ENCODE assay signal across 16 cellular contexts in genomic region chr14:101458536-101459391, GRCh38.
A peak's percentile ranks its signal among the peaks of the same experiment; 100 is the strongest.
DNase-seq lines count a peak whose midpoint lies in the region; ATAC-seq, FAIRE-seq and TF ChIP-seq lines count a peak whose summit lies in the region.
"Had no signal": no experiment of that assay in that cellular context is flagged by ENCODE, and none has a peak within 500 bp of the region (broad histone marks: within the 10 kb centered on the region; RNA-seq: fewer than 3 reads in every experiment).

No MANE protein-coding gene starts in this region.

- H3K36me3 ChIP-seq in endothelial cell of umbilical vein (ENCODE audit: control insufficient read depth in 2 of 2, extremely low read depth in 1 of 2, insufficient read depth in 2 of 2, low read length in 2 of 2) (no peaks in the 10 kb centered on the region), urinary bladder (ENCODE audit: insufficient read depth) (no peaks in the 10 kb centered on the region), gastrocnemius medialis (no peaks in the 10 kb centered on the region)
- H3K36me3 ChIP-seq: ascending aorta, left lung had no signal

- H3K27me3 ChIP-seq in right cardiac atrium (ENCODE audit: control insufficient read depth, insufficient read depth), result no peaks in the 10 kb centered on the region
- peaks cover 31 to 53% of the 10 kb centered on the region in 2 experiments for H3K27me3 ChIP-seq in endothelial cell of umbilical vein (ENCODE audit: control insufficient read depth in 2 of 2, insufficient read depth in 2 of 2, low read length in 2 of 2)
- H3K27me3 ChIP-seq in gastrocnemius medialis, result peaks cover 19 to 35% (median 30%) of the 10 kb centered on the region in 3 donors

- H3K9me3 ChIP-seq in right cardiac atrium (ENCODE audit: control insufficient read depth, low read length) (no peaks in the 10 kb centered on the region), endothelial cell of umbilical vein (replicated peaks; ENCODE audit: control insufficient read depth, insufficient read depth, low read length) (no peaks in the 10 kb centered on the region), gastrocnemius medialis (no peaks in the 10 kb centered on the region)
- H3K9me3 ChIP-seq: ascending aorta, left lung had no signal

- no peak overlapping the region for H3K4me2 ChIP-seq in endothelial cell of umbilical vein (ENCODE audit: insufficient read depth, low read length)

- TF ChIP-seq POLR2A in endothelial cell of umbilical vein (IDR thresholded peaks at IDR 0.05; ENCODE audit: low read depth, low read length) (no peak), gastrocnemius medialis (IDR thresholded peaks at IDR 0.05) (no peak)

- TF ChIP-seq CTCF in endothelial cell of umbilical vein (IDR thresholded peaks at IDR 0.05; ENCODE audit: extremely low read depth in 1 of 2, insufficient read depth in 1 of 2, low read depth in 1 of 2, low read length in 2 of 2), result no peak
- no peak for TF ChIP-seq CTCF in nephron (IDR thresholded peaks at IDR 0.05; ENCODE audit: unreplicated experiment in 3 of 3)
- TF ChIP-seq CTCF in gastrocnemius medialis (IDR thresholded peaks at IDR 0.05 in 4 of 5, conservative IDR thresholded peaks at IDR 0.05 in 1 of 5), result no peak

- CTCF ChIA-PET in endothelial cell of umbilical vein (lab: Charles Lee), result no interaction called here

- H3K36me3 Mint-ChIP-seq in nephron (ENCODE audit: low read depth), result no peaks in the 10 kb centered on the region

- peaks cover 11% of the 10 kb centered on the region for H3K4me1 Mint-ChIP-seq in nephron

- WGBS in right cardiac atrium, result 2% methylated on average over 93 of the region's 93 CpGs
- WGBS in urinary bladder, result 5% methylated on average over 93 of the region's 93 CpGs

- no peaks in the 10 kb centered on the region for H4K20me1 ChIP-seq in endothelial cell of umbilical vein (replicated peaks; ENCODE audit: control insufficient read depth, extremely low read depth, insufficient read depth, low read length)

- POLR2A ChIA-PET in endothelial cell of umbilical vein (lab: Charles Lee), result no interaction called here

- no peak for ATAC-seq in right cardiac atrium
- no peak for ATAC-seq in Right ventricle myocardium inferior
- no peak for ATAC-seq in GM21423 (IDR thresholded peaks at IDR 0.05; ENCODE audit: unreplicated experiment)
- ATAC-seq in HG03469 (IDR thresholded peaks at IDR 0.05; ENCODE audit: unreplicated experiment), result no peak
- no peak for ATAC-seq in gastrocnemius medialis
- ATAC-seq: activated CD4-positive, alpha-beta T cell treated with anti-CD3 and anti-CD28 coated beads for 36 hours; foreskin keratinocyte; left lung had no signal

- H3K9ac ChIP-seq in endothelial cell of umbilical vein (replicated peaks; ENCODE audit: extremely low read depth, insufficient read depth, low read length), result no peak overlapping the region

- H3K9me1 ChIP-seq in endothelial cell of umbilical vein (replicated peaks; ENCODE audit: control insufficient read depth, extremely low read depth, insufficient read depth, low read length), result no peaks in the 10 kb centered on the region

- H3K4me3 ChIP-seq in right cardiac atrium (ENCODE audit: low read length) (peak overlapping the region; percentile 20), endothelial cell of umbilical vein (replicated peaks in 1 of 3; ENCODE audit: insufficient read depth in 1 of 3, low read depth in 1 of 3, low read length in 3 of 3) (no peak overlapping the region), urinary bladder (ENCODE audit: low read depth, low read length) (peak overlapping the region; percentile 37), gastrocnemius medialis (peak overlapping the region in 2 of 4 donors; percentile 9 to 13)
- H3K4me3 ChIP-seq: left lung had no signal

- FAIRE-seq in endothelial cell of umbilical vein (lab: Jason Lieb, UNC), result no peak

- H3K27me3 Mint-ChIP-seq in nephron (ENCODE audit: low read depth), result peaks cover 72% of the 10 kb centered on the region

- H3K79me2 ChIP-seq in endothelial cell of umbilical vein (ENCODE audit: control insufficient read depth, insufficient read depth, low read length), result no peaks in the 10 kb centered on the region

- H3K27ac ChIP-seq in right cardiac atrium (ENCODE audit: low read length) (no peak overlapping the region), endothelial cell of umbilical vein (ENCODE audit: insufficient read depth, low read depth, low read length) (no peak overlapping the region), urinary bladder (ENCODE audit: low read depth) (no peak overlapping the region), gastrocnemius medialis (no peak overlapping the region)
- H3K27ac ChIP-seq: ascending aorta, foreskin keratinocyte, left lung had no signal

- no peak overlapping the region for H2AFZ ChIP-seq in endothelial cell of umbilical vein (ENCODE audit: low read depth, low read length)

- dilution Hi-C loops in endothelial cell of umbilical vein (cut with MboI; ENCODE audit: extremely low pct_ligation_motif_present, low sequenced_read_pairs), result no loop called here

- no peak for DNase-seq in right cardiac atrium
- DNase-seq in Right ventricle myocardium inferior (ENCODE audit: missing footprints), result no peak
- no peak for DNase-seq in endothelial cell of umbilical vein (ENCODE audit: low read depth, low spot score)
- DNase-seq in gastrocnemius medialis, result no peak
- DNase-seq: activated CD4-positive, alpha-beta T cell treated with anti-CD3 and anti-CD28 coated beads for 36 hours; DMS79 treated with DMSO at 0.1 percent for 48 hours; effector CD4-positive, alpha-beta T cell; foreskin keratinocyte; NCI-H446 treated with DMSO at 0.1 percent for 48 hours; T-helper 1 cell had no signal

- H3K4me1 ChIP-seq in right cardiac atrium (ENCODE audit: control insufficient read depth, insufficient read depth, low read length), result no peaks in the 10 kb centered on the region
- H3K4me1 ChIP-seq in endothelial cell of umbilical vein (ENCODE audit: control insufficient read depth, extremely low read depth, insufficient read depth, low read length), result no peaks in the 10 kb centered on the region
- H3K4me1 ChIP-seq in urinary bladder (ENCODE audit: insufficient read depth), result peaks cover 1% of the 10 kb centered on the region
- no peaks in the 10 kb centered on the region for H3K4me1 ChIP-seq in gastrocnemius medialis
- H3K4me1 ChIP-seq: foreskin keratinocyte had no signal

- peak overlapping the region in 2 of 3 experiments; percentile 44 to 52 for H3K4me3 Mint-ChIP-seq in nephron
- H3K4me3 Mint-ChIP-seq: activated CD4-positive, alpha-beta T cell treated with anti-CD3 and anti-CD28 coated beads for 36 hours had no signal

- in situ Hi-C loops in gastrocnemius medialis (cut with MboI; ENCODE audit: low sequenced_read_pairs in 4 of 4), result no loop called here

- BruUV-seq in endothelial cell of umbilical vein (replicated peaks; lab: Mats Ljungman, UMichigan), result no TSS peak

- intact Hi-C loops in right cardiac atrium (cut with DNase I) (no loop called here), Right ventricle myocardium inferior (cut with DNase I) (no loop called here), endothelial cell of umbilical vein (cut with micrococcal nuclease) (no loop called here), gastrocnemius medialis (cut with DNase I; ENCODE audit: low total_unique reads) (no loop called here)

- no peak overlapping the region for H3K27ac Mint-ChIP-seq in nephron
- H3K27ac Mint-ChIP-seq: activated CD4-positive, alpha-beta T cell treated with anti-CD3 and anti-CD28 coated beads for 36 hours had no signal

- H3K9me3 Mint-ChIP-seq in nephron, result peaks cover 5% of the 10 kb centered on the region

TF ChIP-seq in endothelial cell of umbilical vein, 7 proteins besides CTCF, POLR2A, EP300 and RAD21:
- no peak for TF ChIP-seq MAX (IDR thresholded peaks at IDR 0.05; ENCODE audit: insufficient read depth, insufficient read length)
- TF ChIP-seq JUN (IDR thresholded peaks at IDR 0.05; ENCODE audit: borderline replicate concordance, insufficient read depth, insufficient read length, low read depth), result no peak
- TF ChIP-seq POLR2AphosphoS5 (IDR thresholded peaks at IDR 0.05; ENCODE audit: insufficient read depth, low read depth, low read length), result no peak
- no peak for TF ChIP-seq MYC (IDR thresholded peaks at IDR 0.05; ENCODE audit: low read depth, low read length)
- no peak for TF ChIP-seq FOS (IDR thresholded peaks at IDR 0.05; ENCODE audit: borderline replicate concordance, insufficient read depth, low read length)
- peak; percentile 74 for TF ChIP-seq EZH2 (IDR thresholded peaks at IDR 0.05; ENCODE audit: borderline replicate concordance, low read depth, low read length, severe bottlenecking)
- no peak for TF ChIP-seq GATA2 (IDR thresholded peaks at IDR 0.05; ENCODE audit: insufficient read depth, insufficient read length, low read depth, low read length)

Comparison
In these comparisons a context has a peak if more than half of its experiments do, and no peak if none do; other contexts are left out.
1. H3K4me3 ChIP-seq: peak in right cardiac atrium (single experiment) and urinary bladder (single experiment); none in endothelial cell of umbilical vein (0 of 3).